ENCODE assay signal across 9 cellular contexts in the genomic region with DNA sequence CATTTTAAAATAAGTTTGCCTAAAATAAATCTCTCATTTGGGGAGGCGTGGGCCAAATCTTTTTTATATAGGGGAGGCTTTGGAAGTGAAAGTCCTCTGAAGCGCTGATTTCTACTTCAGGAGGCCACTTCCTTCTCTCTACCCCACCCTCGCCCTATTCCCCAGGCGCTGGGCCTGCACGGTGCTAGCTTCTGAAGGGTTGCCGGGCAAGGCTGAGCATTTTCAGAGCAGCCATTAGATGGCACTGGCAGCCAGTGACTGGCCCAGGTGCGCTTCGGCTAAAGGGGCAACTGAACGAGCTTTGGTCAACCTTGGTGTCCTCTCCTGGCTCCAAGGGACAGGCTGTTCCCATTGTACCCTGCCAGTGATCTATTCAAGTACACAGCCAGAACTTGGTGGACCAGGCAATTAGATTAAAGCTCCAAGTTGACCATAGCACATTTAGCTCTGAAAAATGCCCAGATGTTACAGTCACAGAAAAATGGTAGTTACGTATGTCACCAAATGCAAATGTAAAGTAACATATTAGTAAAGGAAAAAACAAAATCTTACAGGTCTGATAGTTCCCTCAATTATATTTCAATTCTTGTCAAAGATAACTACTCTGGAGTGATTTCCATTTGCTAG. TPM values are rescaled to one million over a fixed set of nuclear protein-coding genes. Genes with fewer than 3 reads are reported as not detected.
DNase-seq lines count a peak whose midpoint lies in the region; ATAC-seq, FAIRE-seq and TF ChIP-seq lines count a peak whose summit lies in the region.
"Had no signal": no experiment of that assay in that cellular context is flagged by ENCODE, and none has a peak within 500 bp of the region (broad histone marks: within the 10 kb centered on the region; RNA-seq: fewer than 3 reads in every experiment).

No MANE protein-coding gene starts in this region.

- no TSS peak for BruUV-seq in K562 (replicated peaks; lab: Mats Ljungman, UMichigan)

- TF ChIP-seq RAD21 in SK-N-SH (IDR thresholded peaks at IDR 0.05; ENCODE audit: low read length) (peak; percentile 79), K562 (CRISPR knock-in tag; conservative IDR thresholded peaks at IDR 0.05 in 1 of 2, IDR thresholded peaks at IDR 0.05 in 1 of 2) (peak; percentile 28 to 59; a peak in 3 of 4 replicates)

- H3K27ac Mint-ChIP-seq in neural progenitor cell: no peak overlapping the region

- intact Hi-C loops in K562 (cut with micrococcal nuclease): loop anchor here (10.0 kb wide), 1 partner anchor 209 kb away; no protein-coding TSS in a partner anchor

- no peak for TF ChIP-seq EP300 in SK-N-SH (IDR thresholded peaks at IDR 0.05; ENCODE audit: borderline replicate concordance in 1 of 2, low read depth in 1 of 2, low read length in 1 of 2)
- no peak for TF ChIP-seq EP300 in K562 (IDR thresholded peaks at IDR 0.05; ENCODE audit: low read length)

- no peaks in the 10 kb centered on the region for H3F3A ChIP-seq in SK-N-SH (replicated peaks; ENCODE audit: insufficient read depth)
- peaks cover 19% of the 10 kb centered on the region for H3F3A ChIP-seq in neural progenitor cell (ENCODE audit: low read depth)

- peaks cover 0 to 8% of the 10 kb centered on the region in 2 experiments; a peak in 1 of 4 replicates for H3K4me1 ChIP-seq in SK-N-SH (ENCODE audit: control insufficient read depth in 1 of 2, insufficient read depth in 2 of 2, low read depth in 1 of 2, low read length in 1 of 2)
- peaks cover 0 to 12% of the 10 kb centered on the region in 2 experiments; a peak in 2 of 5 replicates for H3K4me1 ChIP-seq in K562 (replicated peaks in 1 of 2; ENCODE audit: control insufficient read depth in 2 of 2, insufficient read depth in 2 of 2, low read length in 2 of 2)
- H3K4me1 ChIP-seq in neural progenitor cell: peaks cover 9% of the 10 kb centered on the region

- H3K27me3 Mint-ChIP-seq in neural progenitor cell (ENCODE audit: insufficient read depth, low read depth): peaks cover 43% of the 10 kb centered on the region

- H3K9me1 ChIP-seq in K562 (ENCODE audit: control insufficient read depth, insufficient read depth, low read length): no peaks in the 10 kb centered on the region

- H3K9me2 ChIP-seq in SK-N-SH: no peaks in the 10 kb centered on the region

- no peaks in the 10 kb centered on the region for H3K36me3 Mint-ChIP-seq in neural progenitor cell

- H3K9me3 Mint-ChIP-seq in neural progenitor cell: no peaks in the 10 kb centered on the region

- TF ChIP-seq POLR2A in K562 (conservative IDR thresholded peaks at IDR 0.05): no peak

- FAIRE-seq in K562 (lab: Jason Lieb, UNC): peak; percentile 35

- H3K27ac ChIP-seq in SK-N-SH (ENCODE audit: low read depth in 2 of 2, low read length in 1 of 2): no peak overlapping the region
- H3K27ac ChIP-seq in K562 (ENCODE audit: extremely low read depth, low read depth, low read length): no peak overlapping the region
- H3K27ac ChIP-seq in neural progenitor cell: no peak overlapping the region

- H3K36me3 ChIP-seq in SK-N-SH (replicated peaks in 1 of 2; ENCODE audit: control insufficient read depth in 1 of 2, insufficient read depth in 2 of 2, low read length in 1 of 2) (no peaks in the 10 kb centered on the region), K562 (ENCODE audit: control insufficient read depth, insufficient read depth, low read length) (no peaks in the 10 kb centered on the region), neural progenitor cell (no peaks in the 10 kb centered on the region)

- DNase-seq in NCI-H187 (lab: John Stamatoyannopoulos, UW): peak; percentile 63 to 66
- DNase-seq in NCI-H187 treated with DMSO at 0.1 percent for 48 hours (lab: John Stamatoyannopoulos, UW): no peak
- peak; percentile 28 for DNase-seq in Jurkat, Clone E6-1 (ENCODE audit: low read depth, low spot score)
- DNase-seq in SK-N-SH: peak; percentile 73
- peak in 1 of 4 experiments; percentile 29 for DNase-seq in K562 (ENCODE audit: extremely low read depth in 1 of 4, low spot score in 3 of 4)
- peak; percentile 63 for DNase-seq in neural progenitor cell (ENCODE audit: low spot score)
- DNase-seq in mucosa of gallbladder (ENCODE audit: low spot score): no peak

- H3K9ac ChIP-seq in SK-N-SH: no peak overlapping the region
- H3K9ac ChIP-seq in K562 (ENCODE audit: insufficient read depth in 1 of 2, low read depth in 2 of 2, low read length in 2 of 2): no peak overlapping the region
- H3K9ac ChIP-seq in neural progenitor cell: no peak overlapping the region

- H3K27me3 ChIP-seq in SK-N-SH (ENCODE audit: insufficient read depth) (peaks cover 42% of the 10 kb centered on the region), K562 (ENCODE audit: control insufficient read depth in 2 of 2, insufficient read depth in 2 of 2, low read length in 2 of 2) (peaks cover 36 to 55% of the 10 kb centered on the region in 2 experiments), neural progenitor cell (peaks cover 73% of the 10 kb centered on the region)

- H2AFZ ChIP-seq in SK-N-SH (ENCODE audit: low read depth) (no peak overlapping the region), K562 (ENCODE audit: low read depth, low read length) (no peak overlapping the region), neural progenitor cell (replicated peaks) (no peak overlapping the region)

- H3K9me3 ChIP-seq in SK-N-SH (no peaks in the 10 kb centered on the region), K562 (replicated peaks; ENCODE audit: control insufficient read depth, insufficient read depth, low read depth, low read length) (no peaks in the 10 kb centered on the region), neural progenitor cell (ENCODE audit: low read depth) (no peaks in the 10 kb centered on the region)

- ATAC-seq in GM21576 (IDR thresholded peaks at IDR 0.05; ENCODE audit: unreplicated experiment): peak; percentile 79
- ATAC-seq in K562: peak; percentile 83

- TF ChIP-seq CTCF in SK-N-SH (IDR thresholded peaks at IDR 0.05) (peak; percentile 41), K562 (IDR thresholded peaks at IDR 0.05 in 2 of 3, conservative IDR thresholded peaks at IDR 0.05 in 1 of 3; ENCODE audit: insufficient read depth in 2 of 3, low read depth in 1 of 3, low read length in 3 of 3) (peak; percentile 34 to 51 (median 46); a peak in 4 of 6 replicates), neural progenitor cell (IDR thresholded peaks at IDR 0.05) (peak; percentile 55)

- CTCF ChIA-PET in SK-N-SH (lab: Yijun Ruan, JAX): interaction anchor here (0.6 to 8.5 kb wide), 38 partner anchors 10 to 524 kb away, joined by 3 to 121 read pairs (median 4); no protein-coding TSS in a partner anchor
- CTCF ChIA-PET in K562 (lab: Yijun Ruan, JAX; ENCODE audit: low intra/inter-chr PET ratio): interaction anchor here (1.3 to 1.5 kb wide), 2 partner anchors 30 to 356 kb away, joined by 5 to 6 read pairs; no protein-coding TSS in a partner anchor

- H3K4me1 Mint-ChIP-seq in neural progenitor cell: peaks cover 13% of the 10 kb centered on the region

- H3K79me2 ChIP-seq in SK-N-SH (ENCODE audit: insufficient read depth) (no peaks in the 10 kb centered on the region), K562 (ENCODE audit: control insufficient read depth, insufficient read depth, low read length) (no peaks in the 10 kb centered on the region), neural progenitor cell (ENCODE audit: low read depth) (no peaks in the 10 kb centered on the region)

- POLR2A ChIA-PET in SK-N-SH (lab: Yijun Ruan, JAX): no interaction called here
- POLR2A ChIA-PET in K562 (lab: Yijun Ruan, JAX): interaction anchor here (1.0 to 1.1 kb wide), 2 partner anchors 10 to 807 kb away, joined by 3 read pairs; no protein-coding TSS in a partner anchor

- in situ Hi-C loops in K562 (cut with MboI): no loop called here

- 57% methylated on average over 10 of the region's 10 CpGs for WGBS in SK-N-SH (ENCODE audit: low lambda C conversion rate)
- 5% methylated on average over 10 of the region's 10 CpGs for WGBS in K562 (ENCODE audit: insufficient coverage, low coverage, missing lambda C conversion rate)

- no peak overlapping the region for H3K4me2 ChIP-seq in SK-N-SH
- no peak overlapping the region for H3K4me2 ChIP-seq in K562 (ENCODE audit: insufficient read depth, low read length)
- no peak overlapping the region for H3K4me2 ChIP-seq in neural progenitor cell

- no peak overlapping the region for H3K4me3 ChIP-seq in Jurkat, Clone E6-1 (ENCODE audit: low read length)
- H3K4me3 ChIP-seq in SK-N-SH (ENCODE audit: low read depth in 2 of 2, low read length in 1 of 2) (no peak overlapping the region), K562 (no peak overlapping the region), neural progenitor cell (no peak overlapping the region)

- H4K20me1 ChIP-seq in SK-N-SH (ENCODE audit: insufficient read depth) (no peaks in the 10 kb centered on the region), K562 (replicated peaks; ENCODE audit: control insufficient read depth, insufficient read depth, low read length) (peaks cover 4% of the 10 kb centered on the region; the same call in 1 of the 2 replicates), neural progenitor cell (ENCODE audit: low read depth) (peaks cover 2% of the 10 kb centered on the region)

- H3K4me3 Mint-ChIP-seq in neural progenitor cell: no peak overlapping the region

TF ChIP-seq in SK-N-SH, 30 proteins besides CTCF, POLR2A, EP300 and RAD21 (continues in another document):
- peak; percentile 48; the same call in 1 of the 2 replicates for TF ChIP-seq SMC3 (IDR thresholded peaks at IDR 0.05; ENCODE audit: low read depth, low read length)

TF ChIP-seq in K562, 482 proteins besides CTCF, POLR2A, EP300 and RAD21 (continues in another document):
- TF ChIP-seq XRCC4 (IDR thresholded peaks at IDR 0.05; ENCODE audit: extremely low read depth, insufficient read depth, insufficient read length) (no peak), ZBED1 (IDR thresholded peaks at IDR 0.05) (no peak)

RNA-seq across cellular contexts. Expression of gene POMC, which starts 2.3 kb away (rescaled TPM):
- not detected for polyA plus RNA-seq in Jurkat, Clone E6-1 (2012; ENCODE audit: insufficient read depth, insufficient read length)
- not detected in 2 replicates for polyA plus RNA-seq in SK-N-SH (2012; rRNA removed)
- not detected in 2 replicates for polyA plus RNA-seq in SK-N-SH (2012; cell fraction: cytosol; rRNA removed)
- not detected in 2 replicates for polyA plus RNA-seq in SK-N-SH (2012; cell fraction: nucleus; rRNA removed)
- total RNA-seq in K562 (2011; cell fraction: chromatin; rRNA removed; ENCODE audit: low replicate concordance): not detected in 2 replicates
- total RNA-seq in K562 (2011; cell fraction: nucleolus; rRNA removed): not detected in 2 replicates
- total RNA-seq in K562 (2011; cell fraction: nucleoplasm; rRNA removed): not detected in 2 replicates
- not detected in 2 replicates for total RNA-seq in K562 (2014; rRNA removed)
- not detected in 2 replicates for total RNA-seq in K562 (2014; rRNA removed; fragmentation: Illumina TruSeq; extraction: Trizol)
- total RNA-seq in K562 (2015; rRNA removed; fragmentation: Illumina TruSeq; extraction: Trizol): not detected in 2 replicates
- not detected in 2 replicates for total RNA-seq in K562 (2021)
- not detected in 2 replicates for polyA plus RNA-seq in K562 (2011; rRNA removed)
- polyA plus RNA-seq in K562 (2011; cell fraction: cytosol; rRNA removed): not detected in 2 replicates
- polyA plus RNA-seq in K562 (2011; cell fraction: nucleus; rRNA removed): not detected in 2 replicates
- not detected in 2 replicates for polyA plus RNA-seq in K562 (2012)
- polyA plus RNA-seq in K562 (2014; fragmentation: Illumina TruSeq; extraction: Trizol): not detected in 2 replicates
- polyA plus RNA-seq in K562 (2014; fragmentation: Nextera tagmentation; extraction: Ambion mirVana): not detected
- not detected in 2 replicates for polyA plus RNA-seq in K562 (2014; rRNA removed)
- not detected in 2 replicates for polyA minus RNA-seq in K562 (2011; rRNA and poly(A)+ RNA removed)
- polyA minus RNA-seq in K562 (2011; cell fraction: cytosol; rRNA and poly(A)+ RNA removed): not detected in 2 replicates
- polyA minus RNA-seq in K562 (2011; cell fraction: nucleus; rRNA and poly(A)+ RNA removed): not detected in 2 replicates
- total RNA-seq in neural progenitor cell (ENCODE audit: low replicate concordance): not detected in 2 replicates
- 6.8 TPM for total RNA-seq in mucosa of gallbladder
- polyA plus RNA-seq: AG04450 had no signal

Comparison
In these comparisons a context has a peak if more than half of its experiments do, and no peak if none do; other contexts are left out.
1. DNase-seq: peak in NCI-H187 (2 of 2), Jurkat, Clone E6-1 (single experiment), SK-N-SH (single experiment) and neural progenitor cell (single experiment); none in NCI-H187 treated with DMSO at 0.1 percent for 48 hours (single experiment) and mucosa of gallbladder (single experiment).
2. Peak in every context shown above with its lines, with median percentiles within 50 percentile points of each other: CTCF ChIP-seq.